In genomic region chr16:15897386-15897785, GRCh38 we compare ENCODE assay signal across 17 cellular contexts. TPM values are rescaled to one million over a fixed set of nuclear protein-coding genes. Genes with fewer than 3 reads are reported as not detected.
DNase-seq lines count a peak whose midpoint lies in the region; ATAC-seq, FAIRE-seq and TF ChIP-seq lines count a peak whose summit lies in the region.
"Had no signal": no experiment of that assay in that cellular context is flagged by ENCODE, and none has a peak within 500 bp of the region (broad histone marks: within the 10 kb centered on the region; RNA-seq: fewer than 3 reads in every experiment).

No MANE protein-coding gene starts in this region.

- no peak overlapping the region for H3K4me2 ChIP-seq in HepG2 (ENCODE audit: low read depth, low read length)

- H3K27me3 Mint-ChIP-seq in activated T-helper 1 cell treated with anti-CD3 and anti-CD28 coated beads, Interleukin-12 subunit alpha, Interleukin-12 subunit beta, Interleukin-2, Interleukin-4 antibody, amounts not matched to agents 30 ng/mL and 10 ng/mL and 1 ng/mL, durations not matched to agents 14 hours and 24 hours and 36 hours (ENCODE audit: insufficient read depth), result no peaks in the 10 kb centered on the region

- H3K4me1 ChIP-seq in HepG2 (ENCODE audit: insufficient read depth, low read length), result peaks cover 73% of the 10 kb centered on the region
- H3K4me1 ChIP-seq in right lobe of liver, result no peaks in the 10 kb centered on the region
- H3K4me1 ChIP-seq: ascending aorta, gastroesophageal sphincter, sigmoid colon had no signal

- POLR2A ChIA-PET in HepG2 (lab: Yijun Ruan, JAX), result interaction anchor here (5.2 kb wide), 1 partner anchor 10 kb away, joined by 72 read pairs; the partner anchor contains the start of gene CEP20

- TF ChIP-seq EP300 in HepG2 (IDR thresholded peaks at IDR 0.05; ENCODE audit: low read depth in 2 of 2, low read length in 2 of 2) (no peak), HepG2 (CRISPR knock-in tag; IDR thresholded peaks at IDR 0.05; ENCODE audit: borderline replicate concordance) (no peak)

- TF ChIP-seq CTCF in HepG2 (CRISPR knock-in tag; IDR thresholded peaks at IDR 0.05), result no peak
- TF ChIP-seq CTCF in right lobe of liver (IDR thresholded peaks at IDR 0.05), result no peak

- H3K4me3 ChIP-seq in HepG2 (replicated peaks in 1 of 3; ENCODE audit: insufficient read depth in 1 of 3, low read depth in 2 of 3, low read length in 3 of 3) (no peak overlapping the region), right lobe of liver (no peak overlapping the region)
- H3K4me3 ChIP-seq: ascending aorta, gastroesophageal sphincter, sigmoid colon had no signal

- BruUV-seq in HepG2 (replicated peaks; lab: Mats Ljungman, UMichigan), result no TSS peak

- ATAC-seq in HepG2 (no peak), right lobe of liver (no peak)
- no peak for ATAC-seq in stimulated activated effector memory CD8-positive, alpha-beta T cell treated with anti-CD3 and anti-CD28 coated beads, Interleukin-12 subunit alpha, Interleukin-12 subunit beta, amount 100 ng/mL, for 72 hours
- ATAC-seq: gastroesophageal sphincter, left lobe of liver had no signal

- H3K79me2 ChIP-seq in HepG2 (ENCODE audit: insufficient read depth, low read length), result no peaks in the 10 kb centered on the region

- peak overlapping the region; percentile 69 for H3K4me3 Mint-ChIP-seq in activated T-helper 1 cell treated with anti-CD3 and anti-CD28 coated beads, Interleukin-12 subunit alpha, Interleukin-12 subunit beta, Interleukin-2, Interleukin-4 antibody, amounts not matched to agents 30 ng/mL and 10 ng/mL and 1 ng/mL, durations not matched to agents 14 hours and 24 hours and 36 hours
- peak overlapping the region; percentile 69 for H3K4me3 Mint-ChIP-seq in stimulated activated effector memory CD8-positive, alpha-beta T cell treated with anti-CD3 and anti-CD28 coated beads, Interleukin-12 subunit alpha, Interleukin-12 subunit beta, amount 100 ng/mL, for 72 hours

- H3K9me3 Mint-ChIP-seq in activated T-helper 1 cell treated with anti-CD3 and anti-CD28 coated beads, Interleukin-12 subunit alpha, Interleukin-12 subunit beta, Interleukin-2, Interleukin-4 antibody, amounts not matched to agents 30 ng/mL and 10 ng/mL and 1 ng/mL, durations not matched to agents 14 hours and 24 hours and 36 hours, result no peaks in the 10 kb centered on the region
- no peaks in the 10 kb centered on the region for H3K9me3 Mint-ChIP-seq in stimulated activated effector memory CD8-positive, alpha-beta T cell treated with anti-CD3 and anti-CD28 coated beads, Interleukin-12 subunit alpha, Interleukin-12 subunit beta, amount 100 ng/mL, for 72 hours

- no peak overlapping the region for H2AFZ ChIP-seq in HepG2 (ENCODE audit: low read length)

- intact Hi-C loops in HepG2 (cut with micrococcal nuclease; ENCODE audit: unreplicated experiment) (loop anchor here (5.0 kb wide), 1 partner anchor 50 kb away; the partner anchor contains the start of gene ABCC1), right lobe of liver (cut with DNase I) (no loop called here)
- intact Hi-C loops in activated T-helper 1 cell treated with anti-CD3 and anti-CD28 coated beads, Interleukin-12 subunit alpha, Interleukin-12 subunit beta, Interleukin-2, Interleukin-4 antibody, amounts not matched to agents 30 ng/mL and 10 ng/mL and 1 ng/mL, durations not matched to agents 14 hours and 24 hours and 36 hours (cut with micrococcal nuclease), result loop anchor here (1.0 kb wide), 1 partner anchor 11 kb away; no protein-coding TSS in a partner anchor

- peak overlapping the region; percentile 94 for H3K27ac Mint-ChIP-seq in activated T-helper 1 cell treated with anti-CD3 and anti-CD28 coated beads, Interleukin-12 subunit alpha, Interleukin-12 subunit beta, Interleukin-2, Interleukin-4 antibody, amounts not matched to agents 30 ng/mL and 10 ng/mL and 1 ng/mL, durations not matched to agents 14 hours and 24 hours and 36 hours
- peak overlapping the region; percentile 94 for H3K27ac Mint-ChIP-seq in stimulated activated effector memory CD8-positive, alpha-beta T cell treated with anti-CD3 and anti-CD28 coated beads, Interleukin-12 subunit alpha, Interleukin-12 subunit beta, amount 100 ng/mL, for 72 hours

- H3K27me3 ChIP-seq in HepG2 (ENCODE audit: control insufficient read depth in 1 of 2, insufficient read depth in 2 of 2, low read length in 2 of 2) (no peaks in the 10 kb centered on the region), right lobe of liver (no peaks in the 10 kb centered on the region)
- H3K27me3 ChIP-seq: ascending aorta, gastroesophageal sphincter, sigmoid colon had no signal

- H3K27ac ChIP-seq in HepG2 (ENCODE audit: extremely low read length, insufficient read depth, low read length) (no peak overlapping the region), right lobe of liver (no peak overlapping the region), KOPT-K1 (ENCODE audit: low read depth, low read length, poor library complexity, severe bottlenecking) (peak overlapping the region; percentile 44)
- H3K27ac ChIP-seq: ascending aorta, gastroesophageal sphincter, sigmoid colon had no signal

- TF ChIP-seq POLR2A in HepG2 (IDR thresholded peaks at IDR 0.05; ENCODE audit: insufficient read depth in 1 of 2, low read depth in 2 of 2, low read length in 2 of 2) (no peak), right lobe of liver (IDR thresholded peaks at IDR 0.05) (no peak)

- no peak for FAIRE-seq in HepG2 (lab: Jason Lieb, UNC)
- FAIRE-seq: colon had no signal

- H4K20me1 ChIP-seq in HepG2 (ENCODE audit: insufficient read depth, low read length), result no peaks in the 10 kb centered on the region

- H3K9ac ChIP-seq in HepG2 (ENCODE audit: insufficient read depth, low read depth, low read length), result no peak overlapping the region

- TF ChIP-seq RAD21 in HepG2 (CRISPR knock-in tag; IDR thresholded peaks at IDR 0.05), result no peak

- H3K9me3 ChIP-seq in HepG2 (ENCODE audit: low read length), result no peaks in the 10 kb centered on the region
- no peaks in the 10 kb centered on the region for H3K9me3 ChIP-seq in right lobe of liver
- H3K9me3 ChIP-seq in KOPT-K1 (ENCODE audit: insufficient read depth, low read length, poor library complexity, severe bottlenecking), result no peaks in the 10 kb centered on the region
- H3K9me3 ChIP-seq: ascending aorta, gastroesophageal sphincter, sigmoid colon had no signal

- H3K36me3 Mint-ChIP-seq in activated T-helper 1 cell treated with anti-CD3 and anti-CD28 coated beads, Interleukin-12 subunit alpha, Interleukin-12 subunit beta, Interleukin-2, Interleukin-4 antibody, amounts not matched to agents 30 ng/mL and 10 ng/mL and 1 ng/mL, durations not matched to agents 14 hours and 24 hours and 36 hours (ENCODE audit: low read depth), result peaks cover 2% of the 10 kb centered on the region
- H3K36me3 Mint-ChIP-seq in stimulated activated effector memory CD8-positive, alpha-beta T cell treated with anti-CD3 and anti-CD28 coated beads, Interleukin-12 subunit alpha, Interleukin-12 subunit beta, amount 100 ng/mL, for 72 hours, result peaks cover 6% of the 10 kb centered on the region

- 82% methylated on average over 7 of the region's 7 CpGs for WGBS in HepG2 (ENCODE audit: low lambda C conversion rate)
- WGBS in right lobe of liver (ENCODE audit: insufficient coverage, low coverage, low lambda C conversion rate, missing lambda C conversion rate), result 90% methylated on average over 7 of the region's 7 CpGs

- DNase-seq in HepG2 (ENCODE audit: low spot score), result no peak
- DNase-seq in right lobe of liver, result no peak
- DNase-seq in activated T-helper 1 cell treated with anti-CD3 and anti-CD28 coated beads, Interleukin-12 subunit alpha, Interleukin-12 subunit beta, Interleukin-2, Interleukin-4 antibody, amounts not matched to agents 30 ng/mL and 10 ng/mL and 1 ng/mL, durations not matched to agents 14 hours and 24 hours and 36 hours (ENCODE audit: low spot score), result no peak
- DNase-seq in stimulated activated effector memory CD8-positive, alpha-beta T cell treated with anti-CD3 and anti-CD28 coated beads, Interleukin-12 subunit alpha, Interleukin-12 subunit beta, amount 100 ng/mL, for 72 hours (ENCODE audit: low spot score in 2 of 2), result no peak
- no peak for DNase-seq in NCI-H1436 treated with DMSO at 0.1 percent for 48 hours (lab: John Stamatoyannopoulos, UW)
- no peak for DNase-seq in islet precursor cell
- DNase-seq in NK-92 treated with Interleukin-12 subunit alpha and Interleukin-12 subunit beta, amount 100 ng/mL, for 24 hours (lab: John Stamatoyannopoulos, UW), result no peak
- DNase-seq: activated CD8-positive, alpha-beta memory T cell treated with anti-CD3 and anti-CD28 coated beads for 24 hours; AML-193; NCI-H1092 treated with DMSO at 0.1 percent for 48 hours; NCI-H2171; sigmoid colon had no signal

- CTCF ChIA-PET in HepG2 (lab: Yijun Ruan, JAX; ENCODE audit: low intra/inter-chr PET ratio, low total read pairs), result no interaction called here

- no peaks in the 10 kb centered on the region for H3K36me3 ChIP-seq in HepG2 (replicated peaks in 1 of 2; ENCODE audit: control insufficient read depth in 1 of 2, insufficient read depth in 2 of 2, low read length in 2 of 2)
- no peaks in the 10 kb centered on the region for H3K36me3 ChIP-seq in right lobe of liver
- no peaks in the 10 kb centered on the region for H3K36me3 ChIP-seq in KOPT-K1 (ENCODE audit: insufficient read depth, low read length)
- H3K36me3 ChIP-seq: ascending aorta, gastroesophageal sphincter, sigmoid colon had no signal

- in situ Hi-C loops in HepG2 (cut with HindIII; ENCODE audit: extremely low pct_ligation_motif_present, low pct_unique_long_range_greater_than_20kb), result no loop called here

- peaks cover 33% of the 10 kb centered on the region for H3K4me1 Mint-ChIP-seq in activated T-helper 1 cell treated with anti-CD3 and anti-CD28 coated beads, Interleukin-12 subunit alpha, Interleukin-12 subunit beta, Interleukin-2, Interleukin-4 antibody, amounts not matched to agents 30 ng/mL and 10 ng/mL and 1 ng/mL, durations not matched to agents 14 hours and 24 hours and 36 hours (ENCODE audit: low read depth)
- peaks cover 34% of the 10 kb centered on the region for H3K4me1 Mint-ChIP-seq in stimulated activated effector memory CD8-positive, alpha-beta T cell treated with anti-CD3 and anti-CD28 coated beads, Interleukin-12 subunit alpha, Interleukin-12 subunit beta, amount 100 ng/mL, for 72 hours

RNA-seq across cellular contexts. Expression of gene CEP20, which starts 9.0 kb away (rescaled TPM):
- total RNA-seq in HepG2 (2016; rRNA removed; fragmentation: Illumina TruSeq; extraction: Trizol) (54.1 and 84.4 TPM in 2 replicates), right lobe of liver (10 to 100 TPM; 13.3 to 28.3 (median 18.3) TPM)
- 22.6 and 28.5 TPM in 2 replicates for total RNA-seq in HepG2 (2016; cell fraction: cytosol; rRNA removed; fragmentation: Illumina TruSeq; extraction: Trizol; ENCODE audit: low read depth)
- 61.5 and 89.9 TPM in 2 replicates for total RNA-seq in HepG2 (2016; cell fraction: insoluble cytoplasmic fraction; rRNA removed; fragmentation: Illumina TruSeq; extraction: Trizol)
- 54.3 and 65.9 TPM in 2 replicates for total RNA-seq in HepG2 (2016; cell fraction: membrane; rRNA removed; fragmentation: Illumina TruSeq; extraction: Trizol)
- 25.7 and 28.2 TPM in 2 replicates for total RNA-seq in HepG2 (2016; cell fraction: nucleus; rRNA removed; fragmentation: Illumina TruSeq; extraction: Trizol)
- 30.2 and 53.0 TPM in 2 replicates for polyA plus RNA-seq in HepG2 (2011; rRNA removed)
- polyA plus RNA-seq in HepG2 (2011; cell fraction: cytosol; rRNA removed), result 17.3 and 23.5 TPM in 2 replicates
- 4.7 and 7.5 TPM in 2 replicates for polyA plus RNA-seq in HepG2 (2011; cell fraction: nucleus; rRNA removed)
- polyA plus RNA-seq in HepG2 (2012), result 40.3 and 58.2 TPM in 2 replicates
- 22.4 and 22.6 TPM in 2 replicates for polyA plus RNA-seq in HepG2 (2016; cell fraction: cytosol; fragmentation: Illumina TruSeq; extraction: Trizol; ENCODE audit: low read depth)
- polyA plus RNA-seq in HepG2 (2016; cell fraction: insoluble cytoplasmic fraction; fragmentation: Illumina TruSeq; extraction: Trizol; ENCODE audit: low read depth), result 106 and 119 TPM in 2 replicates
- 48.2 and 52.2 TPM in 2 replicates for polyA plus RNA-seq in HepG2 (2016; cell fraction: membrane; fragmentation: Illumina TruSeq; extraction: Trizol; ENCODE audit: low read depth)
- 47.9 and 51.6 TPM in 2 replicates for polyA plus RNA-seq in HepG2 (2016; cell fraction: nucleus; fragmentation: Illumina TruSeq; extraction: Trizol; ENCODE audit: insufficient read depth, low read depth)
- 10.7 and 14.1 TPM in 2 replicates for polyA minus RNA-seq in HepG2 (2011; rRNA and poly(A)+ RNA removed; ENCODE audit: low replicate concordance)
- polyA minus RNA-seq in HepG2 (2011; cell fraction: cytosol; rRNA and poly(A)+ RNA removed), result 27.9 and 32.3 TPM in 2 replicates
- 14.0 and 15.2 TPM in 2 replicates for polyA minus RNA-seq in HepG2 (2011; cell fraction: nucleus; rRNA and poly(A)+ RNA removed)
- total RNA-seq in activated T-helper 1 cell treated with anti-CD3 and anti-CD28 coated beads, Interleukin-12 subunit alpha, Interleukin-12 subunit beta, Interleukin-2, Interleukin-4 antibody, amounts not matched to agents 30 ng/mL and 10 ng/mL and 1 ng/mL, durations not matched to agents 14 hours and 24 hours and 36 hours, result 36.7 and 50.2 TPM in 2 replicates

RNA-seq across cellular contexts. Expression of gene MYH11, which starts 40.6 kb away (rescaled TPM):
- total RNA-seq in HepG2 (2016; rRNA removed; fragmentation: Illumina TruSeq; extraction: Trizol) (not detected in 2 replicates), right lobe of liver (1 to 10 TPM; 1.5 to 3.9 (median 2.7) TPM)
- total RNA-seq in HepG2 (2016; cell fraction: cytosol; rRNA removed; fragmentation: Illumina TruSeq; extraction: Trizol; ENCODE audit: low read depth), result not detected in 2 replicates
- total RNA-seq in HepG2 (2016; cell fraction: insoluble cytoplasmic fraction; rRNA removed; fragmentation: Illumina TruSeq; extraction: Trizol), result not detected in 2 replicates
- not detected in 2 replicates for total RNA-seq in HepG2 (2016; cell fraction: membrane; rRNA removed; fragmentation: Illumina TruSeq; extraction: Trizol)
- not detected in 2 replicates for total RNA-seq in HepG2 (2016; cell fraction: nucleus; rRNA removed; fragmentation: Illumina TruSeq; extraction: Trizol)
- polyA plus RNA-seq in HepG2 (2011; rRNA removed), result not detected in 2 replicates
- polyA plus RNA-seq in HepG2 (2011; cell fraction: cytosol; rRNA removed), result not detected in 2 replicates
- not detected in 2 replicates for polyA plus RNA-seq in HepG2 (2011; cell fraction: nucleus; rRNA removed)
- 0.25 and 0.60 TPM in 2 replicates for polyA plus RNA-seq in HepG2 (2012)
- polyA plus RNA-seq in HepG2 (2016; cell fraction: cytosol; fragmentation: Illumina TruSeq; extraction: Trizol; ENCODE audit: low read depth), result not detected in 2 replicates
- not detected in 2 replicates for polyA plus RNA-seq in HepG2 (2016; cell fraction: insoluble cytoplasmic fraction; fragmentation: Illumina TruSeq; extraction: Trizol; ENCODE audit: low read depth)
- polyA plus RNA-seq in HepG2 (2016; cell fraction: membrane; fragmentation: Illumina TruSeq; extraction: Trizol; ENCODE audit: low read depth), result not detected in 2 replicates
- polyA plus RNA-seq in HepG2 (2016; cell fraction: nucleus; fragmentation: Illumina TruSeq; extraction: Trizol; ENCODE audit: insufficient read depth, low read depth), result not detected in 2 replicates
- 0.14 TPM in 1 of 2 replicates, not detected in the other for polyA minus RNA-seq in HepG2 (2011; rRNA and poly(A)+ RNA removed; ENCODE audit: low replicate concordance)
- polyA minus RNA-seq in HepG2 (2011; cell fraction: cytosol; rRNA and poly(A)+ RNA removed), result not detected in 2 replicates
- not detected in 2 replicates for polyA minus RNA-seq in HepG2 (2011; cell fraction: nucleus; rRNA and poly(A)+ RNA removed)
- total RNA-seq in activated T-helper 1 cell treated with anti-CD3 and anti-CD28 coated beads, Interleukin-12 subunit alpha, Interleukin-12 subunit beta, Interleukin-2, Interleukin-4 antibody, amounts not matched to agents 30 ng/mL and 10 ng/mL and 1 ng/mL, durations not matched to agents 14 hours and 24 hours and 36 hours, result not detected in 2 replicates

RNA-seq across cellular contexts. Expression of gene ABCC1, which starts 52.0 kb away (rescaled TPM):
- total RNA-seq in HepG2 (2016; rRNA removed; fragmentation: Illumina TruSeq; extraction: Trizol) (10.2 and 13.0 TPM in 2 replicates), right lobe of liver (1 to 10 TPM; 1.9 to 6.7 (median 4.1) TPM)
- total RNA-seq in HepG2 (2016; cell fraction: cytosol; rRNA removed; fragmentation: Illumina TruSeq; extraction: Trizol; ENCODE audit: low read depth), result 6.2 and 6.4 TPM in 2 replicates
- 8.4 and 12.8 TPM in 2 replicates for total RNA-seq in HepG2 (2016; cell fraction: insoluble cytoplasmic fraction; rRNA removed; fragmentation: Illumina TruSeq; extraction: Trizol)
- 7.7 and 8.5 TPM in 2 replicates for total RNA-seq in HepG2 (2016; cell fraction: membrane; rRNA removed; fragmentation: Illumina TruSeq; extraction: Trizol)
- 23.8 and 28.6 TPM in 2 replicates for total RNA-seq in HepG2 (2016; cell fraction: nucleus; rRNA removed; fragmentation: Illumina TruSeq; extraction: Trizol)
- 30.6 and 38.1 TPM in 2 replicates for polyA plus RNA-seq in HepG2 (2011; rRNA removed)
- polyA plus RNA-seq in HepG2 (2011; cell fraction: cytosol; rRNA removed), result 14.1 and 14.7 TPM in 2 replicates
- polyA plus RNA-seq in HepG2 (2011; cell fraction: nucleus; rRNA removed), result 110 and 133 TPM in 2 replicates
- 23.1 and 36.8 TPM in 2 replicates for polyA plus RNA-seq in HepG2 (2012)
- polyA plus RNA-seq in HepG2 (2016; cell fraction: cytosol; fragmentation: Illumina TruSeq; extraction: Trizol; ENCODE audit: low read depth), result 1.3 TPM in 2 replicates
- 6.5 and 9.3 TPM in 2 replicates for polyA plus RNA-seq in HepG2 (2016; cell fraction: insoluble cytoplasmic fraction; fragmentation: Illumina TruSeq; extraction: Trizol; ENCODE audit: low read depth)
- polyA plus RNA-seq in HepG2 (2016; cell fraction: membrane; fragmentation: Illumina TruSeq; extraction: Trizol; ENCODE audit: low read depth), result 2.5 and 3.5 TPM in 2 replicates
- 47.8 and 49.6 TPM in 2 replicates for polyA plus RNA-seq in HepG2 (2016; cell fraction: nucleus; fragmentation: Illumina TruSeq; extraction: Trizol; ENCODE audit: insufficient read depth, low read depth)
- 87.8 and 152 TPM in 2 replicates for polyA minus RNA-seq in HepG2 (2011; rRNA and poly(A)+ RNA removed; ENCODE audit: low replicate concordance)
- polyA minus RNA-seq in HepG2 (2011; cell fraction: cytosol; rRNA and poly(A)+ RNA removed), result 36.7 and 46.7 TPM in 2 replicates
- polyA minus RNA-seq in HepG2 (2011; cell fraction: nucleus; rRNA and poly(A)+ RNA removed), result 61.3 and 64.6 TPM in 2 replicates
- 102 and 108 TPM in 2 replicates for total RNA-seq in activated T-helper 1 cell treated with anti-CD3 and anti-CD28 coated beads, Interleukin-12 subunit alpha, Interleukin-12 subunit beta, Interleukin-2, Interleukin-4 antibody, amounts not matched to agents 30 ng/mL and 10 ng/mL and 1 ng/mL, durations not matched to agents 14 hours and 24 hours and 36 hours

Comparison
In these comparisons a context has a peak if more than half of its experiments do, and no peak if none do; other contexts are left out.
1. intact Hi-C loops: an anchor here in HepG2 (5.0 kb wide) and activated T-helper 1 cell treated with anti-CD3 and anti-CD28 coated beads, Interleukin-12 subunit alpha, Interleukin-12 subunit beta, Interleukin-2, Interleukin-4 antibody, amounts not matched to agents 30 ng/mL and 10 ng/mL and 1 ng/mL, durations not matched to agents 14 hours and 24 hours and 36 hours (1.0 kb wide); none called in right lobe of liver.